3 cellular contexts compared by ENCODE assay signal in the genomic region with DNA sequence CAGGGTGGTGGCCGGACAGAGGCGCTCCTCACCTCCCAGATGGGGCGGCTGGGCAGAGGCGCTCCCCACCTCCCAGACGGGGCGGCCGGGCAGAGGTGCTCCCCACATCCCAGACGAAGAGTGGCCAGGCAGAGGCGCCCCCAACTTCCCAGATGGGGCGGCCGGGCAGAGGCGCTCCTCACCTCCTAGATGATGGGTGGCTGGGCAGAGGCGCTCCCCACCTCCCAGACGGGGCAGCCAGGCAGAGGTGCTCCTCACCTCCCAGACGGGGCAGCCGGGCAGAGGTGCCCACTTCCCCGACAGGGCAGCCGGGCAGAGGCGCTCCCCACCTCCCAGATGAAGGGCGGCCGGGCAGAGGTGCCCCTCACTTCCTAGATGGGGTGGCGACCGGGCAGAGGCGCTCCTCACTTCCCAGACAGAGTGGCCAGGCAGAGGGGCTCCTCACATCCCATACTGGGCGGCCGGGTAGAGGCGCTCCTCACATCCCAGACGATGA. TPM values are rescaled to one million over a fixed set of nuclear protein-coding genes. Genes with fewer than 3 reads are reported as not detected.
"Had no signal": no experiment of that assay in that cellular context is flagged by ENCODE, and none has a peak within 500 bp of the region (broad histone marks: within the 10 kb centered on the region; RNA-seq: fewer than 3 reads in every experiment).

No MANE protein-coding gene starts in this region.

RNA-seq across cellular contexts. Expression of a gene that starts 46.8 kb away (rescaled TPM):
- total RNA-seq: naive thymus-derived CD8-positive, alpha-beta T cell; natural killer cell treated with Interleukin-12 subunit alpha and Interleukin-12 subunit beta and Interleukin-15 and Interleukin-18, amount 100 ng/mL, for 72 hours had no signal
- polyA plus RNA-seq: naive thymus-derived CD4-positive, alpha-beta T cell; naive thymus-derived CD8-positive, alpha-beta T cell had no signal
